ENCODE assay signal across 8 cellular contexts in genomic region chr7:786472-787255, GRCh38. TPM values are rescaled to one million over a fixed set of nuclear protein-coding genes. Genes with fewer than 3 reads are reported as not detected.
DNase-seq lines count a peak whose midpoint lies in the region; ATAC-seq and TF ChIP-seq lines count a peak whose summit lies in the region.

No MANE protein-coding gene starts in this region.

- no peaks in the 10 kb centered on the region for H3K27me3 ChIP-seq in CD4-positive, alpha-beta memory T cell (ENCODE audit: insufficient read depth, low read length)
- H3K27me3 ChIP-seq in SJSA1 (replicated peaks) (no peaks in the 10 kb centered on the region), cardiac muscle cell (no peaks in the 10 kb centered on the region), sigmoid colon (no peaks in the 10 kb centered on the region)

- TF ChIP-seq CTCF in HFFc6 (IDR thresholded peaks at IDR 0.05) (peak; percentile 86), cardiac muscle cell (IDR thresholded peaks at IDR 0.05; ENCODE audit: low read depth, low read length) (peak; percentile 95), sigmoid colon (IDR thresholded peaks at IDR 0.05) (peak; percentile 90 to 93 (median 92))

- no peaks in the 10 kb centered on the region for H3K27me3 Mint-ChIP-seq in CD4-positive, alpha-beta memory T cell
- no peaks in the 10 kb centered on the region for H3K27me3 Mint-ChIP-seq in HFFc6 (ENCODE audit: insufficient read depth)
- no peaks in the 10 kb centered on the region for H3K27me3 Mint-ChIP-seq in activated naive CD4-positive, alpha-beta T cell treated with anti-CD3 and anti-CD28 coated beads, Interleukin-2, amount 10 ng/mL, durations not matched to agents 7 days and 5 days

- peak overlapping the region in 1 of 7 donors; percentile 32 for H3K27ac Mint-ChIP-seq in CD4-positive, alpha-beta memory T cell
- H3K27ac Mint-ChIP-seq in HFFc6 = no peak overlapping the region
- no peak overlapping the region for H3K27ac Mint-ChIP-seq in activated naive CD4-positive, alpha-beta T cell treated with anti-CD3 and anti-CD28 coated beads, Interleukin-2, amount 10 ng/mL, durations not matched to agents 7 days and 5 days

- WGBS in sigmoid colon, 2 donors = 53 to 63% methylated on average over 11 of the region's 11 CpGs

- no peak for ATAC-seq in GM21423 (IDR thresholded peaks at IDR 0.05; ENCODE audit: unreplicated experiment)
- no peak for ATAC-seq in HG03521 (IDR thresholded peaks at IDR 0.05; ENCODE audit: unreplicated experiment)

- no peaks in the 10 kb centered on the region for H3K4me1 ChIP-seq in CD4-positive, alpha-beta memory T cell (ENCODE audit: insufficient read depth, low read length)
- H3K4me1 ChIP-seq in SJSA1 (replicated peaks) (no peaks in the 10 kb centered on the region), cardiac muscle cell (ENCODE audit: low read depth) (no peaks in the 10 kb centered on the region), sigmoid colon (peaks cover 0 to 28% (median 13%) of the 10 kb centered on the region in 4 donors)

- POLR2A ChIA-PET in CD4-positive, alpha-beta memory T cell (lab: Charles Lee; ENCODE audit: partially characterized antibody) = interaction anchor here (1.0 to 1.5 kb wide), 2 partner anchors 45 to 88 kb away, joined by 3 to 5 read pairs; no protein-coding TSS in a partner anchor

- no peak overlapping the region for H3K4me3 ChIP-seq in CD4-positive, alpha-beta memory T cell (ENCODE audit: low read length in 2 of 2)
- H3K4me3 ChIP-seq in SJSA1 (no peak overlapping the region), cardiac muscle cell (no peak overlapping the region), sigmoid colon (no peak overlapping the region)

- no peak for TF ChIP-seq POLR2A in sigmoid colon (IDR thresholded peaks at IDR 0.05)

- CTCF ChIA-PET in CD4-positive, alpha-beta memory T cell (lab: Charles Lee; ENCODE audit: partially characterized antibody) = interaction anchor here (0.6 to 10.5 kb wide), 5 partner anchors 26 to 471 kb away, joined by 3 to 115 read pairs (median 4); no protein-coding TSS in a partner anchor
- CTCF ChIA-PET in activated naive CD4-positive, alpha-beta T cell treated with anti-CD3 and anti-CD28 coated beads, Interleukin-2, amount 10 ng/mL, durations not matched to agents 7 days and 5 days (lab: Charles Lee) = interaction anchor here (1.0 to 8.6 kb wide), 3 partner anchors 32 to 86 kb away, joined by 3 to 89 read pairs (median 7); partner anchors contain the start of gene SUN1

- peaks cover 0 to 5% (median under 1%) of the 10 kb centered on the region in 4 donors for H3K4me1 Mint-ChIP-seq in CD4-positive, alpha-beta memory T cell
- H3K4me1 Mint-ChIP-seq in HFFc6 (ENCODE audit: low read depth) = no peaks in the 10 kb centered on the region
- H3K4me1 Mint-ChIP-seq in activated naive CD4-positive, alpha-beta T cell treated with anti-CD3 and anti-CD28 coated beads, Interleukin-2, amount 10 ng/mL, durations not matched to agents 7 days and 5 days = peaks cover 3% of the 10 kb centered on the region

- H3K36me3 Mint-ChIP-seq in CD4-positive, alpha-beta memory T cell = peaks cover 14 to 20% of the 10 kb centered on the region in 2 donors
- peaks cover 22% of the 10 kb centered on the region for H3K36me3 Mint-ChIP-seq in HFFc6 (ENCODE audit: low read depth)
- H3K36me3 Mint-ChIP-seq in activated naive CD4-positive, alpha-beta T cell treated with anti-CD3 and anti-CD28 coated beads, Interleukin-2, amount 10 ng/mL, durations not matched to agents 7 days and 5 days = peaks cover 40% of the 10 kb centered on the region

- TF ChIP-seq EP300 in sigmoid colon (IDR thresholded peaks at IDR 0.05) = no peak

- intact Hi-C loops in CD4-positive, alpha-beta memory T cell (cut with micrococcal nuclease) = loop anchor here (1.0 to 5.0 kb wide), 3 partner anchors 46 to 166 kb away; partner anchors contain the start of genes ADAP1 and SUN1
- intact Hi-C loops in sigmoid colon (cut with DNase I) = loop anchor here (1.0 to 10.0 kb wide), 3 partner anchors 36 to 168 kb away; partner anchors contain the start of gene ADAP1

- H3K27ac ChIP-seq in CD4-positive, alpha-beta memory T cell (ENCODE audit: low read depth, low read length) = no peak overlapping the region
- no peak overlapping the region for H3K27ac ChIP-seq in SJSA1
- H3K27ac ChIP-seq in cardiac muscle cell = no peak overlapping the region
- peak overlapping the region in 1 of 4 donors; percentile 22 for H3K27ac ChIP-seq in sigmoid colon

- DNase-seq in CD4-positive, alpha-beta memory T cell = peak; percentile 60 to 64 (median 61)
- DNase-seq in HFFc6 (peak; percentile 10), SJSA1 (ENCODE audit: low read depth in 1 of 2, low spot score in 2 of 2) (peak; percentile 34 to 68), cardiac muscle cell (ENCODE audit: low read depth in 1 of 2, low spot score in 1 of 2) (peak; percentile 67 to 80), sigmoid colon (peak; percentile 90)
- DNase-seq in activated naive CD4-positive, alpha-beta T cell treated with anti-CD3 and anti-CD28 coated beads, Interleukin-2, amount 10 ng/mL, durations not matched to agents 7 days and 5 days = peak; percentile 80

- no peak overlapping the region for H3K4me3 Mint-ChIP-seq in CD4-positive, alpha-beta memory T cell
- no peak overlapping the region for H3K4me3 Mint-ChIP-seq in HFFc6
- no peak overlapping the region for H3K4me3 Mint-ChIP-seq in activated naive CD4-positive, alpha-beta T cell treated with anti-CD3 and anti-CD28 coated beads, Interleukin-2, amount 10 ng/mL, durations not matched to agents 7 days and 5 days

- H3K9me3 Mint-ChIP-seq in CD4-positive, alpha-beta memory T cell = peaks cover 0 to 4% (median 0%) of the 10 kb centered on the region in 8 donors
- H3K9me3 Mint-ChIP-seq in HFFc6 = no peaks in the 10 kb centered on the region
- H3K9me3 Mint-ChIP-seq in activated naive CD4-positive, alpha-beta T cell treated with anti-CD3 and anti-CD28 coated beads, Interleukin-2, amount 10 ng/mL, durations not matched to agents 7 days and 5 days = peaks cover 6% of the 10 kb centered on the region

- H3K9me3 ChIP-seq in CD4-positive, alpha-beta memory T cell (ENCODE audit: control insufficient read depth in 1 of 2, low read length in 2 of 2) = no peaks in the 10 kb centered on the region
- H3K9me3 ChIP-seq in SJSA1 (replicated peaks) (no peaks in the 10 kb centered on the region), cardiac muscle cell (ENCODE audit: low read depth) (no peaks in the 10 kb centered on the region), sigmoid colon (no peaks in the 10 kb centered on the region)

- H3K36me3 ChIP-seq in CD4-positive, alpha-beta memory T cell (ENCODE audit: insufficient read depth, low read length) = no peaks in the 10 kb centered on the region
- H3K36me3 ChIP-seq in SJSA1 = peaks cover 6% of the 10 kb centered on the region; the same call in 1 of the 2 replicates
- H3K36me3 ChIP-seq in cardiac muscle cell = peaks cover 17% of the 10 kb centered on the region
- peaks cover 0 to 29% (median 3%) of the 10 kb centered on the region in 4 donors for H3K36me3 ChIP-seq in sigmoid colon

RNA-seq across cellular contexts. Expression of gene SUN1, which starts 45.6 kb away (rescaled TPM):
- total RNA-seq in CD4-positive, alpha-beta memory T cell = 100 to 1,000 TPM; 198 to 210 TPM
- polyA plus RNA-seq in CD4-positive, alpha-beta memory T cell = 10 to 100 TPM; 53.7 to 63.3 TPM
- total RNA-seq in HFFc6 (2021; fragmentation: NEBNext Ultra II Directional; extraction: Animal tissue kit (Norgen Biotek cat#: 25700)) = 10 to 100 TPM; 51.0 to 69.8 (median 61.2) TPM
- total RNA-seq in SJSA1 (2014; rRNA removed; shearing (Covaris generic)) = 115 and 122 TPM in 2 replicates
- 172 and 188 TPM in 2 replicates for total RNA-seq in cardiac muscle cell
- 152 and 172 TPM in 2 replicates for polyA plus RNA-seq in cardiac muscle cell
- 100 to 1,000 TPM; 108 to 130 (median 119) TPM for total RNA-seq in sigmoid colon
- 10 to 100 TPM; 23.4 to 71.0 (median 30.1) TPM for polyA plus RNA-seq in sigmoid colon

RNA-seq across cellular contexts. Expression of gene PRKAR1B, which starts 59.6 kb away (rescaled TPM):
- 10 to 100 TPM; 15.1 to 16.6 TPM for total RNA-seq in CD4-positive, alpha-beta memory T cell
- polyA plus RNA-seq in CD4-positive, alpha-beta memory T cell = 10 to 100 TPM in 1 of 2 donors, 1 to 10 TPM in 1; 6.5 to 12.4 TPM
- total RNA-seq in HFFc6 (2021; fragmentation: NEBNext Ultra II Directional; extraction: Animal tissue kit (Norgen Biotek cat#: 25700)) = 10 to 100 TPM; 15.5 to 22.7 (median 17.1) TPM
- 7.3 and 26.2 TPM in 2 replicates for total RNA-seq in SJSA1 (2014; rRNA removed; shearing (Covaris generic))
- total RNA-seq in cardiac muscle cell (35.4 and 40.2 TPM in 2 replicates), sigmoid colon (10 to 100 TPM in 3 of 4 donors, 1 to 10 TPM in 1; 9.7 to 26.6 (median 10.9) TPM)
- polyA plus RNA-seq in cardiac muscle cell (32.8 and 48.6 TPM in 2 replicates), sigmoid colon (10 to 100 TPM in 2 of 3 donors, 1 to 10 TPM in 1; 9.5 to 20.4 (median 12.6) TPM)

Comparison
In these comparisons a context has a peak if more than half of its experiments do, and no peak if none do; other contexts are left out.
1. DNase-seq: peak in every context shown above with its lines; median percentile 90 in sigmoid colon; 80 in activated naive CD4-positive, alpha-beta T cell treated with anti-CD3 and anti-CD28 coated beads, Interleukin-2, amount 10 ng/mL, durations not matched to agents 7 days and 5 days; 74 in cardiac muscle cell; 61 in CD4-positive, alpha-beta memory T cell; 51 in SJSA1; 10 in HFFc6.